In the genomic region with DNA sequence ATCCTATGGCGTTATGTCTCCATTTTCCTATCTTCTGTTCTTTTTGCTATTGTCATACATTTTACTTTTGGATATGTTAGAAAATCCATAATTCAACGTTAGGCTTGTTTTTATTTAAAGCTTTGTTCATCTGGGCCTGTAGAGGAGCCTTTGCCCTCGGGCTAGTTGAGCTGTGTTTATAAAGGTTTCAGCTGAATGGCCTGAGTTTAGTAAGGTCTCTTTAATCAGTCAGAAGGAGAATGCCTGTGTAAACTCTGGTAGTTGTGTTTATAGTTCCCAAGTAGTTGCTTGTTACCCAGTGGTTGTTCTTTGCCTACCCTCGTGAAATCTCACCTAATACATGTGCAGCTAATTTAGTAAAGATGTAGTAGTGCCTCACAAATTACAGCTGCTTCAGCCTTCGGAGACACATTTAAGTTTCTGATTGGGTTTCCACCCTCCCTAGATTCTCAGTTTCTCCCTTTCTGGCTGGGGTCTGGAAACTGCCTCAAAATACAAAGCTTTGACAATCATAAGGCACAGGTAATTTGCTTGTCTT, we compare ENCODE assay signal across 23 cellular contexts. TPM values are rescaled to one million over a fixed set of nuclear protein-coding genes. Genes with fewer than 3 reads are reported as not detected.
DNase-seq lines count a peak whose midpoint lies in the region; ATAC-seq and TF ChIP-seq lines count a peak whose summit lies in the region.
"Had no signal": no experiment of that assay in that cellular context is flagged by ENCODE, and none has a peak within 500 bp of the region (broad histone marks: within the 10 kb centered on the region; RNA-seq: fewer than 3 reads in every experiment).

No MANE protein-coding gene starts in this region.

- POLR2A ChIA-PET in WTC11 (lab: Charles Lee) = interaction anchor here (1.0 kb wide), 1 partner anchor 78 kb away, joined by 3 read pairs; a partner anchor contains a TSS

- TF ChIP-seq CTCF in natural killer cell (IDR thresholded peaks at IDR 0.05) (no peak), WTC11 (IDR thresholded peaks at IDR 0.05) (no peak), WERI-Rb-1 (IDR thresholded peaks at IDR 0.05; ENCODE audit: low read depth, low read length) (no peak), tibial artery (IDR thresholded peaks at IDR 0.05) (no peak)

- DNase-seq in natural killer cell treated with Interleukin-12 subunit alpha and Interleukin-12 subunit beta and Interleukin-15 and Interleukin-18, amount 100 ng/mL, for 72 hours (ENCODE audit: low spot score) = no peak
- DNase-seq in natural killer cell = no peak
- DNase-seq in WTC11 (ENCODE audit: low spot score) = no peak
- DNase-seq in left kidney (ENCODE audit: low read depth, low spot score) = peak; percentile 24
- DNase-seq in WERI-Rb-1 = no peak
- DNase-seq in tibial artery = no peak
- no peak for DNase-seq in NCI-H510A treated with DMSO at 0.1 percent for 48 hours (lab: John Stamatoyannopoulos, UW)
- no peak for DNase-seq in AG08396 (ENCODE audit: low spot score)
- DNase-seq: activated CD4-positive, alpha-beta T cell treated with anti-CD3 and anti-CD28 coated beads, Interleukin-2, amount 10 ng/mL, durations not matched to agents 24 days and 14 days; activated naive CD4-positive, alpha-beta T cell treated with anti-CD3 and anti-CD28 coated beads, Interleukin-2, amount 50 U/mL, for 16 hours; CD4-positive, alpha-beta memory T cell; dermis blood vessel endothelial cell; DMS79 treated with DMSO at 0.1 percent for 48 hours; head of caudate nucleus; MM.1S; NCI-H187 treated with DMSO at 0.1 percent for 48 hours; NCI-H524 treated with DMSO at 0.1 percent for 48 hours; stimulated activated CD4-positive, alpha-beta T cell treated with anti-CD3 and anti-CD28 coated beads, Interleukin-15, amount 100 ng/mL, for 24 hours; stimulated activated naive CD4-positive, alpha-beta T cell treated with Interleukin-2 at 50 U/mL for 16 hours; T1000 had no signal

- H3K27me3 ChIP-seq in WERI-Rb-1 (ENCODE audit: insufficient read depth, low read depth, severe bottlenecking) (no peaks in the 10 kb centered on the region), tibial artery (no peaks in the 10 kb centered on the region)
- H3K27me3 ChIP-seq: neural progenitor cell, SJCRH30 had no signal

- ATAC-seq in natural killer cell treated with Interleukin-12 subunit alpha and Interleukin-12 subunit beta and Interleukin-15 and Interleukin-18, amount 100 ng/mL, for 72 hours = no peak
- ATAC-seq in natural killer cell (no peak), WTC11 (no peak)

- H3K27ac ChIP-seq in WERI-Rb-1 = no peak overlapping the region
- H3K27ac ChIP-seq in tibial artery = no peak overlapping the region
- H3K27ac ChIP-seq: neural progenitor cell, SJCRH30 had no signal

- H3K4me3 Mint-ChIP-seq in natural killer cell treated with Interleukin-12 subunit alpha and Interleukin-12 subunit beta and Interleukin-15 and Interleukin-18, amount 100 ng/mL, for 72 hours = peak overlapping the region; percentile 10
- H3K4me3 Mint-ChIP-seq in natural killer cell = no peak overlapping the region
- no peak overlapping the region for H3K4me3 Mint-ChIP-seq in WTC11
- H3K4me3 Mint-ChIP-seq: activated CD4-positive, alpha-beta T cell treated with anti-CD3 and anti-CD28 coated beads, Interleukin-2, amount 10 ng/mL, durations not matched to agents 24 days and 14 days; CD4-positive, alpha-beta memory T cell; neural progenitor cell had no signal

- CTCF ChIA-PET in WTC11 (lab: Charles Lee) = interaction anchor here (0.7 to 2.3 kb wide), 2 partner anchors 32 to 89 kb away, joined by 3 to 7 read pairs; no protein-coding TSS in a partner anchor

- intact Hi-C loops in natural killer cell (cut with micrococcal nuclease) = no loop called here
- intact Hi-C loops in tibial artery (cut with DNase I; ENCODE audit: low total_unique reads) = no loop called here

- H3K36me3 Mint-ChIP-seq in natural killer cell treated with Interleukin-12 subunit alpha and Interleukin-12 subunit beta and Interleukin-15 and Interleukin-18, amount 100 ng/mL, for 72 hours = no peaks in the 10 kb centered on the region
- H3K36me3 Mint-ChIP-seq in natural killer cell (no peaks in the 10 kb centered on the region), WTC11 (no peaks in the 10 kb centered on the region)
- H3K36me3 Mint-ChIP-seq: CD4-positive, alpha-beta memory T cell had no signal

- no peaks in the 10 kb centered on the region for H3K9me3 Mint-ChIP-seq in natural killer cell treated with Interleukin-12 subunit alpha and Interleukin-12 subunit beta and Interleukin-15 and Interleukin-18, amount 100 ng/mL, for 72 hours
- no peaks in the 10 kb centered on the region for H3K9me3 Mint-ChIP-seq in natural killer cell
- H3K9me3 Mint-ChIP-seq in WTC11 = peaks cover 3% of the 10 kb centered on the region; the same call in 1 of the 2 replicates
- H3K9me3 Mint-ChIP-seq: activated CD4-positive, alpha-beta T cell treated with anti-CD3 and anti-CD28 coated beads, Interleukin-2, amount 10 ng/mL, durations not matched to agents 24 days and 14 days had no signal

- H3K27ac Mint-ChIP-seq in natural killer cell treated with Interleukin-12 subunit alpha and Interleukin-12 subunit beta and Interleukin-15 and Interleukin-18, amount 100 ng/mL, for 72 hours = no peak overlapping the region
- no peak overlapping the region for H3K27ac Mint-ChIP-seq in natural killer cell
- peak overlapping the region; percentile 60 for H3K27ac Mint-ChIP-seq in WTC11
- H3K27ac Mint-ChIP-seq: activated CD4-positive, alpha-beta T cell treated with anti-CD3 and anti-CD28 coated beads, Interleukin-2, amount 10 ng/mL, durations not matched to agents 24 days and 14 days; neural progenitor cell had no signal

- H3K9me3 ChIP-seq in WERI-Rb-1 (ENCODE audit: severe bottlenecking) (no peaks in the 10 kb centered on the region), tibial artery (no peaks in the 10 kb centered on the region)
- H3K9me3 ChIP-seq: SJCRH30 had no signal

- no peaks in the 10 kb centered on the region for H3K27me3 Mint-ChIP-seq in natural killer cell treated with Interleukin-12 subunit alpha and Interleukin-12 subunit beta and Interleukin-15 and Interleukin-18, amount 100 ng/mL, for 72 hours
- no peaks in the 10 kb centered on the region for H3K27me3 Mint-ChIP-seq in natural killer cell (ENCODE audit: low read depth in 2 of 2)
- H3K27me3 Mint-ChIP-seq in WTC11 (ENCODE audit: low read depth) = no peaks in the 10 kb centered on the region
- H3K27me3 Mint-ChIP-seq: activated CD4-positive, alpha-beta T cell treated with anti-CD3 and anti-CD28 coated beads, Interleukin-2, amount 10 ng/mL, durations not matched to agents 24 days and 14 days; brain; CD4-positive, alpha-beta memory T cell had no signal

- peaks cover 0 to 72% (median 44%) of the 10 kb centered on the region in 4 donors for H3K4me1 ChIP-seq in tibial artery

- H3K4me1 Mint-ChIP-seq in natural killer cell treated with Interleukin-12 subunit alpha and Interleukin-12 subunit beta and Interleukin-15 and Interleukin-18, amount 100 ng/mL, for 72 hours (ENCODE audit: low read depth in 2 of 2) = peaks cover 38 to 46% of the 10 kb centered on the region in 2 donors
- H3K4me1 Mint-ChIP-seq in natural killer cell = peaks cover 65 to 70% of the 10 kb centered on the region in 2 donors
- peaks cover 59% of the 10 kb centered on the region for H3K4me1 Mint-ChIP-seq in WTC11
- H3K4me1 Mint-ChIP-seq: neural progenitor cell had no signal

- H3K36me3 ChIP-seq in WERI-Rb-1 (no peaks in the 10 kb centered on the region), tibial artery (no peaks in the 10 kb centered on the region)
- H3K36me3 ChIP-seq: SJCRH30 had no signal

- H3K4me3 ChIP-seq in WERI-Rb-1 (ENCODE audit: low read depth, low read length) (no peak overlapping the region), tibial artery (no peak overlapping the region)
- H3K4me3 ChIP-seq: neural progenitor cell, SJCRH30 had no signal

TF ChIP-seq in WTC11, 78 proteins besides CTCF, POLR2A, EP300 and RAD21:
- TF ChIP-seq, protein P1, sequence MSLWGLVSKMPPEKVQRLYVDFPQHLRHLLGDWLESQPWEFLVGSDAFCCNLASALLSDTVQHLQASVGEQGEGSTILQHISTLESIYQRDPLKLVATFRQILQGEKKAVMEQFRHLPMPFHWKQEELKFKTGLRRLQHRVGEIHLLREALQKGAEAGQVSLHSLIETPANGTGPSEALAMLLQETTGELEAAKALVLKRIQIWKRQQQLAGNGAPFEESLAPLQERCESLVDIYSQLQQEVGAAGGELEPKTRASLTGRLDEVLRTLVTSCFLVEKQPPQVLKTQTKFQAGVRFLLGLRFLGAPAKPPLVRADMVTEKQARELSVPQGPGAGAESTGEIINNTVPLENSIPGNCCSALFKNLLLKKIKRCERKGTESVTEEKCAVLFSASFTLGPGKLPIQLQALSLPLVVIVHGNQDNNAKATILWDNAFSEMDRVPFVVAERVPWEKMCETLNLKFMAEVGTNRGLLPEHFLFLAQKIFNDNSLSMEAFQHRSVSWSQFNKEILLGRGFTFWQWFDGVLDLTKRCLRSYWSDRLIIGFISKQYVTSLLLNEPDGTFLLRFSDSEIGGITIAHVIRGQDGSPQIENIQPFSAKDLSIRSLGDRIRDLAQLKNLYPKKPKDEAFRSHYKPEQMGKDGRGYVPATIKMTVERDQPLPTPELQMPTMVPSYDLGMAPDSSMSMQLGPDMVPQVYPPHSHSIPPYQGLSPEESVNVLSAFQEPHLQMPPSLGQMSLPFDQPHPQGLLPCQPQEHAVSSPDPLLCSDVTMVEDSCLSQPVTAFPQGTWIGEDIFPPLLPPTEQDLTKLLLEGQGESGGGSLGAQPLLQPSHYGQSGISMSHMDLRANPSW (CRISPR knock-in tag; conservative IDR thresholded peaks at IDR 0.05; ENCODE audit: low read depth) = no peak
- TF ChIP-seq, protein P2, sequence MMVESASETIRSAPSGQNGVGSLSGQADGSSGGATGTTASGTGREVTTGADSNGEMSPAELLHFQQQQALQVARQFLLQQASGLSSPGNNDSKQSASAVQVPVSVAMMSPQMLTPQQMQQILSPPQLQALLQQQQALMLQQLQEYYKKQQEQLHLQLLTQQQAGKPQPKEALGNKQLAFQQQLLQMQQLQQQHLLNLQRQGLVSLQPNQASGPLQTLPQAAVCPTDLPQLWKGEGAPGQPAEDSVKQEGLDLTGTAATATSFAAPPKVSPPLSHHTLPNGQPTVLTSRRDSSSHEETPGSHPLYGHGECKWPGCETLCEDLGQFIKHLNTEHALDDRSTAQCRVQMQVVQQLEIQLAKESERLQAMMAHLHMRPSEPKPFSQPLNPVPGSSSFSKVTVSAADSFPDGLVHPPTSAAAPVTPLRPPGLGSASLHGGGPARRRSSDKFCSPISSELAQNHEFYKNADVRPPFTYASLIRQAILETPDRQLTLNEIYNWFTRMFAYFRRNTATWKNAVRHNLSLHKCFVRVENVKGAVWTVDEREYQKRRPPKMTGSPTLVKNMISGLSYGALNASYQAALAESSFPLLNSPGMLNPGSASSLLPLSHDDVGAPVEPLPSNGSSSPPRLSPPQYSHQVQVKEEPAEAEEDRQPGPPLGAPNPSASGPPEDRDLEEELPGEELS (CRISPR knock-in tag; IDR thresholded peaks at IDR 0.05) = no peak

RNA-seq across cellular contexts. Expression of a gene that starts 33.1 kb away (rescaled TPM):
- total RNA-seq in natural killer cell treated with Interleukin-12 subunit alpha and Interleukin-12 subunit beta and Interleukin-15 and Interleukin-18, amount 100 ng/mL, for 72 hours = 10 to 100 TPM; 33.9 to 38.3 TPM
- 10 to 100 TPM; 62.1 to 83.4 (median 75.6) TPM for total RNA-seq in natural killer cell
- total RNA-seq in WTC11 (2021) = 17.0 to 19.5 TPM (median 19.2 TPM) in 3 replicates
